In genomic region chr1:116569776-116570357, GRCh38 we compare ENCODE assay signal across 8 cellular contexts. TPM values are rescaled to one million over a fixed set of nuclear protein-coding genes. Genes with fewer than 3 reads are reported as not detected.
DNase-seq lines count a peak whose midpoint lies in the region; ATAC-seq and TF ChIP-seq lines count a peak whose summit lies in the region.

No MANE protein-coding gene starts in this region.

- H2AFZ ChIP-seq in GM23248 = peak overlapping the region; percentile 88
- peak overlapping the region; percentile 99 for H2AFZ ChIP-seq in SU-DHL-6 (ENCODE audit: low read depth, low read length, severe bottlenecking)

- H3K27me3 Mint-ChIP-seq in MCF 10A (ENCODE audit: insufficient read depth, unreplicated experiment) = no peaks in the 10 kb centered on the region

- POLR2A ChIA-PET in MCF 10A (lab: Yijun Ruan, JAX) = interaction anchor here (1.0 to 5.0 kb wide), 6 partner anchors 13 to 491 kb away, joined by 3 to 37 read pairs (median 5); partner anchors contain the start of gene TTF2

- H3K9me3 Mint-ChIP-seq in MCF 10A (ENCODE audit: unreplicated experiment) = no peaks in the 10 kb centered on the region

- peak overlapping the region; percentile 88 for H3K9ac ChIP-seq in GM23248
- H3K9ac ChIP-seq in SU-DHL-6 (ENCODE audit: low read length) = peak overlapping the region; percentile 94; the same call in 1 of the 2 replicates

- H3K36me3 ChIP-seq in GM23248 (ENCODE audit: low read depth) = no peaks in the 10 kb centered on the region
- H3K36me3 ChIP-seq in SU-DHL-6 (ENCODE audit: low read length) = no peaks in the 10 kb centered on the region
- no peaks in the 10 kb centered on the region for H3K36me3 ChIP-seq in left lung

- H3K27me3 ChIP-seq in GM23248 (replicated peaks; ENCODE audit: insufficient read depth) (no peaks in the 10 kb centered on the region), SU-DHL-6 (ENCODE audit: low read length) (no peaks in the 10 kb centered on the region), left lung (no peaks in the 10 kb centered on the region)

- no peaks in the 10 kb centered on the region for H3F3A ChIP-seq in GM23248 (ENCODE audit: insufficient read depth)
- H3F3A ChIP-seq in SU-DHL-6 (ENCODE audit: insufficient read depth) = no peaks in the 10 kb centered on the region

- H3K9me3 ChIP-seq in GM23248 (ENCODE audit: low read depth) (no peaks in the 10 kb centered on the region), SU-DHL-6 (ENCODE audit: insufficient read depth, low read length) (no peaks in the 10 kb centered on the region), left lung (no peaks in the 10 kb centered on the region)

- 34 to 39% methylated on average over 22 of the region's 22 CpGs for WGBS in GM23248 (ENCODE audit: low coverage in 1 of 2, low lambda C conversion rate in 2 of 2, missing lambda C conversion rate in 2 of 2), 2 experiments

- peak overlapping the region; percentile 69 for H3K4me3 Mint-ChIP-seq in MCF 10A (ENCODE audit: unreplicated experiment)

- in situ Hi-C loops in GM23248 (cut with MboI) = no loop called here

- DNase-seq in AG10803 (ENCODE audit: low read depth) = no peak
- peak; percentile 21 for DNase-seq in GM23248
- peak; percentile 64 for DNase-seq in MCF 10A (ENCODE audit: unreplicated experiment)
- peak; percentile 59 to 85 for DNase-seq in left lung
- peak; percentile 12 to 26 for DNase-seq in stimulated activated CD8-positive, alpha-beta memory T cell treated with anti-CD3 and anti-CD28 coated beads, Interleukin-2, amount 100 ng/mL, for 1 hour (ENCODE audit: low read depth in 2 of 2)
- no peak for DNase-seq in OCI-M1 (lab: John Stamatoyannopoulos, UW)

- H3K4me3 ChIP-seq in AG10803 (ENCODE audit: low read length) (peak overlapping the region; percentile 75), GM23248 (peak overlapping the region; percentile 81), SU-DHL-6 (ENCODE audit: insufficient read depth, low read length, poor library complexity, severe bottlenecking) (peak overlapping the region; percentile 87), left lung (peak overlapping the region; percentile 86)

- no peaks in the 10 kb centered on the region for H4K20me1 ChIP-seq in GM23248 (ENCODE audit: insufficient read depth)
- peaks cover 4% of the 10 kb centered on the region; the same call in 1 of the 2 replicates for H4K20me1 ChIP-seq in SU-DHL-6 (ENCODE audit: low read depth, low read length)

- peaks cover 15% of the 10 kb centered on the region; the same call in 1 of the 2 replicates for H3K4me1 ChIP-seq in GM23248 (ENCODE audit: insufficient read depth)
- H3K4me1 ChIP-seq in left lung = peaks cover 0 to 66% of the 10 kb centered on the region in 2 donors

- H3K27ac ChIP-seq in GM23248 = peak overlapping the region; percentile 72; the same call in 1 of the 2 replicates
- no peak overlapping the region for H3K27ac ChIP-seq in SU-DHL-6 (ENCODE audit: low read depth, low read length)
- peak overlapping the region; percentile 97 to 100 for H3K27ac ChIP-seq in left lung

- TF ChIP-seq CTCF in AG10803 (conservative IDR thresholded peaks at IDR 0.05; ENCODE audit: low read length) = no peak
- TF ChIP-seq CTCF in SU-DHL-6 (IDR thresholded peaks at IDR 0.05; ENCODE audit: insufficient read depth, low read length, poor library complexity, severe bottlenecking) = no peak
- TF ChIP-seq CTCF in MCF 10A (IDR thresholded peaks at IDR 0.05; ENCODE audit: unreplicated experiment) = no peak
- TF ChIP-seq CTCF in left lung (IDR thresholded peaks at IDR 0.05) = no peak

- H3K9me2 ChIP-seq in GM23248 (ENCODE audit: insufficient read depth) (no peaks in the 10 kb centered on the region), SU-DHL-6 (replicated peaks; ENCODE audit: insufficient read depth, low read length) (no peaks in the 10 kb centered on the region)

- BruUV-seq in MCF 10A (replicated peaks; lab: Mats Ljungman, UMichigan) = no TSS peak

- intact Hi-C loops in MCF 10A (cut with micrococcal nuclease) (loop anchor here (2.0 to 10.0 kb wide), 6 partner anchors 61 to 435 kb away; no protein-coding TSS in a partner anchor), left lung (cut with DNase I) (loop anchor here in 1 of 2 donors (10.0 kb wide), 1 partner anchor 105 kb away; no protein-coding TSS in a partner anchor)

- ATAC-seq in left lung (peak; percentile 9), HG03039 (IDR thresholded peaks at IDR 0.05; ENCODE audit: unreplicated experiment) (no peak)

- peaks cover 12% of the 10 kb centered on the region for H3K36me3 Mint-ChIP-seq in MCF 10A (ENCODE audit: insufficient read depth, unreplicated experiment)

- H3K27ac Mint-ChIP-seq in MCF 10A (ENCODE audit: low read depth, unreplicated experiment) = peak overlapping the region; percentile 7

- H3K79me2 ChIP-seq in GM23248 (ENCODE audit: insufficient read depth) (peaks cover 11% of the 10 kb centered on the region), SU-DHL-6 (ENCODE audit: insufficient read depth, low read length) (no peaks in the 10 kb centered on the region)

- peaks cover 36% of the 10 kb centered on the region for H3K4me1 Mint-ChIP-seq in MCF 10A (ENCODE audit: insufficient read depth, unreplicated experiment)

- CTCF ChIA-PET in MCF 10A (lab: Yijun Ruan, JAX) = interaction anchor here (1.1 to 1.9 kb wide), 5 partner anchors 13 to 559 kb away, joined by 3 to 8 read pairs (median 4); no protein-coding TSS in a partner anchor

- H3K4me2 ChIP-seq in GM23248 (ENCODE audit: unreplicated experiment) (peak overlapping the region; percentile 91), SU-DHL-6 (ENCODE audit: low read depth, low read length, poor library complexity, severe bottlenecking) (peak overlapping the region; percentile 86)

RNA-seq across cellular contexts. Expression of gene CD58, which starts 1.0 kb away (rescaled TPM):
- total RNA-seq in GM23248 (2014; rRNA removed; shearing (Covaris generic)) = 14.1 and 16.9 TPM in 2 replicates
- polyA plus RNA-seq in GM23248 (2016; fragmentation: Nextera tagmentation; extraction: Ambion mirVana) = 30.0 and 31.7 TPM in 2 replicates
- 11.0 and 13.4 TPM in 2 replicates for total RNA-seq in MCF 10A (2022)
- 10 to 100 TPM; 19.5 to 39.5 TPM for total RNA-seq in left lung

Comparison
In these comparisons a context has a peak if more than half of its experiments do, and no peak if none do; other contexts are left out.
1. DNase-seq: peak in GM23248 (single experiment), MCF 10A (single experiment), left lung (2 of 2) and stimulated activated CD8-positive, alpha-beta memory T cell treated with anti-CD3 and anti-CD28 coated beads, Interleukin-2, amount 100 ng/mL, for 1 hour (2 of 2); none in AG10803 (single experiment) and OCI-M1 (single experiment).
2. Peak in every context shown above with its lines, with median percentiles within 50 percentile points of each other: H3K4me3 ChIP-seq.